ENCODE assay signal across 17 cellular contexts in the genomic region with DNA sequence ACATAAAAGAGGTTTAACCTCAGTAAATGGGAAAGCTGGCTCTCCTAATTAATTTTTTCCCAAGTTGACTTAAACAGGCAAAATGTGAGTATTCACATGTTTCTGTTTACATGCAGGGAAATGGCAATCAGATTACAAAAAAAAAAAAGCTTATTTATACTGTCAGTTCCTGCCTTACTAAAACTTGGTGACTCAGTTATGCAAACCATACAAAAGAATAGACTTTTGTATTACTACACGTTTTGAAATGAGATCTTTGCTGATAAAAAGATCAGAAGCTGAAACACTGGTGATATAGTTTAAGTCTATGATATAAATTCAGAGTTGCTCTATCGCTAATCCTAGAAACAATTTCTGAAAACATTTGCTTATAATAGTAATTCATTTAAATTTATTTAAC. TPM values are rescaled to one million over a fixed set of nuclear protein-coding genes. Genes with fewer than 3 reads are reported as not detected.
A peak's percentile ranks its signal among the peaks of the same experiment; 100 is the strongest.
DNase-seq lines count a peak whose midpoint lies in the region; ATAC-seq and TF ChIP-seq lines count a peak whose summit lies in the region.
"Had no signal": no experiment of that assay in that cellular context is flagged by ENCODE, and none has a peak within 500 bp of the region (broad histone marks: within the 10 kb centered on the region; RNA-seq: fewer than 3 reads in every experiment).

No MANE protein-coding gene starts in this region.

- no peaks in the 10 kb centered on the region for H3K27me3 ChIP-seq in mammary epithelial cell (ENCODE audit: insufficient read depth, low read length)
- H3K27me3 ChIP-seq in RWPE2 (ENCODE audit: insufficient read depth, poor library complexity, severe bottlenecking), result no peaks in the 10 kb centered on the region
- H3K27me3 ChIP-seq in Peyer's patch, result no peaks in the 10 kb centered on the region
- H3K27me3 ChIP-seq: BLaER1 treated with 17β-estradiol and CSF1 and Interleukin-3, amounts not matched to agents 10 nM and 100 nM had no signal

- H3K4me2 ChIP-seq in mammary epithelial cell (ENCODE audit: insufficient read depth, low read depth, low read length), result no peak overlapping the region
- H3K4me2 ChIP-seq: BLaER1 treated with 17β-estradiol and CSF1 and Interleukin-3, amounts not matched to agents 10 nM and 100 nM had no signal

- POLR2A ChIA-PET in MCF 10A (lab: Yijun Ruan, JAX), result interaction anchor here (0.6 to 2.5 kb wide), 3 partner anchors 8 to 197 kb away, joined by 3 to 9 read pairs (median 6); partner anchors contain the start of gene KCNJ2
- POLR2A ChIA-PET in activated CD8-positive, alpha-beta T cell treated with anti-CD3 and anti-CD28 coated beads for 36 hours (lab: Charles Lee), result no interaction called here

- H3K4me3 ChIP-seq in mammary epithelial cell (replicated peaks in 1 of 3; ENCODE audit: insufficient read depth in 1 of 3, low read depth in 2 of 3, low read length in 3 of 3) (no peak overlapping the region), RWPE2 (ENCODE audit: severe bottlenecking) (no peak overlapping the region), epithelial cell of esophagus (ENCODE audit: low read length) (no peak overlapping the region), Peyer's patch (no peak overlapping the region)
- H3K4me3 ChIP-seq: BLaER1 treated with 17β-estradiol and CSF1 and Interleukin-3, amounts not matched to agents 10 nM and 100 nM; GM12878 had no signal

- dilution Hi-C loops in mammary epithelial cell (cut with HindIII; ENCODE audit: low sequenced_read_pairs), result no loop called here

- TF ChIP-seq POLR2A in Peyer's patch (IDR thresholded peaks at IDR 0.05), result no peak

- H3K79me2 ChIP-seq in mammary epithelial cell (ENCODE audit: insufficient read depth, low read length), result no peaks in the 10 kb centered on the region

- no peak for TF ChIP-seq CTCF in mammary epithelial cell (conservative IDR thresholded peaks at IDR 0.05 in 1 of 2, IDR thresholded peaks at IDR 0.05 in 1 of 2; ENCODE audit: extremely low read depth in 1 of 2, insufficient read depth in 1 of 2, low read depth in 1 of 2, low read length in 2 of 2)
- no peak for TF ChIP-seq CTCF in MCF 10A (IDR thresholded peaks at IDR 0.05; ENCODE audit: unreplicated experiment)
- no peak for TF ChIP-seq CTCF in RWPE2 (IDR thresholded peaks at IDR 0.05; ENCODE audit: poor library complexity, severe bottlenecking)
- TF ChIP-seq CTCF in epithelial cell of esophagus (IDR thresholded peaks at IDR 0.05; ENCODE audit: insufficient read depth, low read depth, low read length, missing control alignments), result no peak
- TF ChIP-seq CTCF in Peyer's patch (IDR thresholded peaks at IDR 0.05), result no peak
- TF ChIP-seq CTCF in activated CD8-positive, alpha-beta T cell treated with anti-CD3 and anti-CD28 coated beads for 36 hours (IDR thresholded peaks at IDR 0.05), result no peak

- H3K36me3 Mint-ChIP-seq in MCF 10A (ENCODE audit: insufficient read depth, unreplicated experiment), result no peaks in the 10 kb centered on the region
- H3K36me3 Mint-ChIP-seq in activated CD8-positive, alpha-beta T cell treated with anti-CD3 and anti-CD28 coated beads for 36 hours (ENCODE audit: low read depth), result no peaks in the 10 kb centered on the region
- H3K36me3 Mint-ChIP-seq: CD4-positive, CD25-positive, alpha-beta regulatory T cell had no signal

- BruUV-seq in mammary epithelial cell (replicated peaks; lab: Mats Ljungman, UMichigan) (no TSS peak), MCF 10A (replicated peaks; lab: Mats Ljungman, UMichigan) (no TSS peak)

- WGBS in mammary epithelial cell (ENCODE audit: low coverage, missing lambda C conversion rate), result 50% methylated on average over 2 of the region's 2 CpGs

- DNase-seq in mammary epithelial cell (peak; percentile 51), MCF 10A (ENCODE audit: unreplicated experiment) (no peak), RWPE2 (ENCODE audit: low spot score) (no peak), epithelial cell of esophagus (ENCODE audit: low read depth) (peak; percentile 34), Peyer's patch (no peak)
- no peak for DNase-seq in activated CD8-positive, alpha-beta T cell treated with anti-CD3 and anti-CD28 coated beads for 36 hours
- DNase-seq: 8988T; ACHN; Calu3; CD4-positive, CD25-positive, alpha-beta regulatory T cell; DMS 273 treated with DMSO at 0.1 percent for 48 hours; GOT3; H9 had no signal

- in situ Hi-C loops in mammary epithelial cell (cut with MboI; ENCODE audit: low sequenced_read_pairs in 2 of 2), result no loop called here

- H3K9me3 ChIP-seq in mammary epithelial cell (replicated peaks; ENCODE audit: insufficient read depth, low read length) (no peaks in the 10 kb centered on the region), RWPE2 (ENCODE audit: severe bottlenecking) (no peaks in the 10 kb centered on the region), Peyer's patch (no peaks in the 10 kb centered on the region)
- H3K9me3 ChIP-seq: BLaER1 treated with 17β-estradiol and CSF1 and Interleukin-3, amounts not matched to agents 10 nM and 100 nM had no signal

- no peaks in the 10 kb centered on the region for H3K4me1 Mint-ChIP-seq in MCF 10A (ENCODE audit: insufficient read depth, unreplicated experiment)
- H3K4me1 Mint-ChIP-seq in activated CD8-positive, alpha-beta T cell treated with anti-CD3 and anti-CD28 coated beads for 36 hours (ENCODE audit: low read depth), result no peaks in the 10 kb centered on the region
- H3K4me1 Mint-ChIP-seq: CD4-positive, CD25-positive, alpha-beta regulatory T cell; H9 had no signal

- no peak overlapping the region for H2AFZ ChIP-seq in mammary epithelial cell (ENCODE audit: low read depth, low read length)

- H3K36me3 ChIP-seq in mammary epithelial cell (ENCODE audit: insufficient read depth, low read length) (no peaks in the 10 kb centered on the region), RWPE2 (ENCODE audit: low read depth) (no peaks in the 10 kb centered on the region), Peyer's patch (no peaks in the 10 kb centered on the region)
- H3K36me3 ChIP-seq: BLaER1 treated with 17β-estradiol and CSF1 and Interleukin-3, amounts not matched to agents 10 nM and 100 nM had no signal

- no peak overlapping the region for H3K27ac Mint-ChIP-seq in MCF 10A (ENCODE audit: low read depth, unreplicated experiment)
- no peak overlapping the region for H3K27ac Mint-ChIP-seq in activated CD8-positive, alpha-beta T cell treated with anti-CD3 and anti-CD28 coated beads for 36 hours
- H3K27ac Mint-ChIP-seq: CD4-positive, CD25-positive, alpha-beta regulatory T cell; H9 had no signal

- no peak overlapping the region for H3K9ac ChIP-seq in mammary epithelial cell (ENCODE audit: insufficient read depth, low read length)
- H3K9ac ChIP-seq: BLaER1 treated with 17β-estradiol and CSF1 and Interleukin-3, amounts not matched to agents 10 nM and 100 nM had no signal

- H3K27me3 Mint-ChIP-seq in MCF 10A (ENCODE audit: insufficient read depth, unreplicated experiment), result no peaks in the 10 kb centered on the region
- H3K27me3 Mint-ChIP-seq in activated CD8-positive, alpha-beta T cell treated with anti-CD3 and anti-CD28 coated beads for 36 hours, result peaks cover 18% of the 10 kb centered on the region

- intact Hi-C loops in mammary epithelial cell (cut with micrococcal nuclease) (loop anchor here (10.0 kb wide), 2 partner anchors 395 to 465 kb away; no protein-coding TSS in a partner anchor), MCF 10A (cut with micrococcal nuclease) (no loop called here)
- intact Hi-C loops in activated CD8-positive, alpha-beta T cell treated with anti-CD3 and anti-CD28 coated beads for 36 hours (cut with micrococcal nuclease), result no loop called here

- H4K20me1 ChIP-seq in mammary epithelial cell (ENCODE audit: insufficient read depth, low read length), result no peaks in the 10 kb centered on the region
- H4K20me1 ChIP-seq: BLaER1 treated with 17β-estradiol and CSF1 and Interleukin-3, amounts not matched to agents 10 nM and 100 nM had no signal

- H3K27ac ChIP-seq in mammary epithelial cell (ENCODE audit: insufficient read depth, low read depth, low read length), result no peak overlapping the region
- no peak overlapping the region for H3K27ac ChIP-seq in RWPE2 (ENCODE audit: poor library complexity, severe bottlenecking)
- no peak overlapping the region for H3K27ac ChIP-seq in Peyer's patch
- H3K27ac ChIP-seq: BLaER1 treated with 17β-estradiol and CSF1 and Interleukin-3, amounts not matched to agents 10 nM and 100 nM had no signal

- H3K4me1 ChIP-seq in mammary epithelial cell (ENCODE audit: insufficient read depth, low read length), result no peaks in the 10 kb centered on the region
- H3K4me1 ChIP-seq in RWPE2 (ENCODE audit: insufficient read depth, poor library complexity, severe bottlenecking), result peaks cover 14% of the 10 kb centered on the region
- H3K4me1 ChIP-seq in Peyer's patch, result no peaks in the 10 kb centered on the region

- no peak overlapping the region for H3K4me3 Mint-ChIP-seq in MCF 10A (ENCODE audit: unreplicated experiment)
- H3K4me3 Mint-ChIP-seq in activated CD8-positive, alpha-beta T cell treated with anti-CD3 and anti-CD28 coated beads for 36 hours, result no peak overlapping the region
- H3K4me3 Mint-ChIP-seq: CD4-positive, CD25-positive, alpha-beta regulatory T cell; H9 had no signal

- no peaks in the 10 kb centered on the region for H3K9me3 Mint-ChIP-seq in MCF 10A (ENCODE audit: unreplicated experiment)
- no peaks in the 10 kb centered on the region for H3K9me3 Mint-ChIP-seq in activated CD8-positive, alpha-beta T cell treated with anti-CD3 and anti-CD28 coated beads for 36 hours
- H3K9me3 Mint-ChIP-seq: H9 had no signal

- CTCF ChIA-PET in mammary epithelial cell (lab: Charles Lee; ENCODE audit: low non-redundant PET) (no interaction called here), MCF 10A (lab: Yijun Ruan, JAX) (interaction anchor here (0.9 to 2.2 kb wide), 5 partner anchors 8 to 592 kb away, joined by 3 to 7 read pairs (median 3); no protein-coding TSS in a partner anchor)
- CTCF ChIA-PET in activated CD8-positive, alpha-beta T cell treated with anti-CD3 and anti-CD28 coated beads for 36 hours (lab: Charles Lee), result no interaction called here

- ATAC-seq in RWPE2 (ENCODE audit: low read depth), result peak; percentile 40; the same call in 1 of the 3 replicates
- ATAC-seq in HG03196 (IDR thresholded peaks at IDR 0.05; ENCODE audit: unreplicated experiment), result no peak
- no peak for ATAC-seq in HG03139 (IDR thresholded peaks at IDR 0.05; ENCODE audit: unreplicated experiment)
- no peak for ATAC-seq in activated CD8-positive, alpha-beta T cell treated with anti-CD3 and anti-CD28 coated beads for 36 hours
- ATAC-seq: GM12878 had no signal

RNA-seq across cellular contexts. Expression of gene KCNJ2, which starts 9.4 kb away (rescaled TPM):
- total RNA-seq in mammary epithelial cell, result 1 to 10 TPM in 1 of 2 donors, under 1 TPM in 1; 0.26 to 4.3 TPM
- 0.24 TPM for polyA plus RNA-seq in mammary epithelial cell
- not detected for polyA minus RNA-seq in mammary epithelial cell
- 0.19 and 0.54 TPM in 2 replicates for total RNA-seq in MCF 10A (2022)
- total RNA-seq in Peyer's patch, result 1 to 10 TPM in 3 of 4 donors, under 1 TPM in 1; 0.70 to 7.4 (median 3.0) TPM
- total RNA-seq in activated CD8-positive, alpha-beta T cell treated with anti-CD3 and anti-CD28 coated beads for 36 hours, result not detected
- total RNA-seq: Calu3 had no signal
- polyA plus RNA-seq: CD4-positive, CD25-positive, alpha-beta regulatory T cell had no signal

Comparison
In these comparisons a context has a peak if more than half of its experiments do, and no peak if none do; other contexts are left out.
1. DNase-seq: peak in mammary epithelial cell (single experiment) and epithelial cell of esophagus (single experiment); none in MCF 10A (single experiment), RWPE2 (single experiment), Peyer's patch (0 of 3) and activated CD8-positive, alpha-beta T cell treated with anti-CD3 and anti-CD28 coated beads for 36 hours (single experiment).